Comparison of ENCODE assay signal across 1 cellular context in the genomic region with DNA sequence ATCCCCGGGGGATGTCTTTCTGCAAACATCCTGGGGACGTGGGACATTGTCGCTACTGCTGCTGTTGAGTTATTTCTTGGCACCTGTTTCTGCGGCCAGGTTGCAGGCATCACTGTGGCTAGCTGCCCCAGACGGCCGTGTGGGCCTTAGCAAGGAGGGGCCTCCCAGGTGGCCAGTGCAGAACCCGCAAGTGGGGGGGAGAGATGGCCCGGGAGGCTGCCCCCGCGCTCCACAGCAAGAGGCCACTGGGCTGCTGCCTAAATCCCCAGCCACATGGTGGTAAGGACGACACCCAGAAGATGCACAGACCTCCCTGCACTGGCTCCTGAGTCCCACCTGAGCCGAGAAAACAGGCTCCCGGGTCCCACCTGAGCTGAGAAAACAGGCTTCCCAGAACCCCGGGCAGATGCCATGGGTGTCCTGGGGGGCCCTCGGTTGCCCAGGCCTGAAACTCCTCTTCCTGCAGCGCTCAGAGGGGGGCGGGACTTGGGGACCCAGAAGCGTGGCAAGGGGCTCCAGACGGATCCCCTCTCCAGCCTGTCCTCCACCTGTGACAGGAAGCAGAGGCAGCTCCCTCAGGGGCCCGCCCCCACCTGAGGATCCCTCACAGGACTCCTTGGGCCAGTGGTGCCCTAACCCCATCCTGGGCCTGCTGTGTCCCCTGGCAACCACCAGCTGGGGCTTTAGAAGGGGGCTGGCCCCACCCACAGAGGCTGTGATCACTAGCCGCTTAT.
TF ChIP-seq lines count a peak whose summit lies in the region.

No MANE protein-coding gene starts in this region.

TF ChIP-seq in neural cell, 6 proteins besides CTCF, POLR2A, EP300 and RAD21:
- TF ChIP-seq TAF1 (IDR thresholded peaks at IDR 0.05; ENCODE audit: low read depth), result no peak
- TF ChIP-seq EZH2 (IDR thresholded peaks at IDR 0.05; ENCODE audit: borderline replicate concordance, insufficient read depth, low read length, poor library complexity, severe bottlenecking), result no peak
- TF ChIP-seq, protein P1, sequence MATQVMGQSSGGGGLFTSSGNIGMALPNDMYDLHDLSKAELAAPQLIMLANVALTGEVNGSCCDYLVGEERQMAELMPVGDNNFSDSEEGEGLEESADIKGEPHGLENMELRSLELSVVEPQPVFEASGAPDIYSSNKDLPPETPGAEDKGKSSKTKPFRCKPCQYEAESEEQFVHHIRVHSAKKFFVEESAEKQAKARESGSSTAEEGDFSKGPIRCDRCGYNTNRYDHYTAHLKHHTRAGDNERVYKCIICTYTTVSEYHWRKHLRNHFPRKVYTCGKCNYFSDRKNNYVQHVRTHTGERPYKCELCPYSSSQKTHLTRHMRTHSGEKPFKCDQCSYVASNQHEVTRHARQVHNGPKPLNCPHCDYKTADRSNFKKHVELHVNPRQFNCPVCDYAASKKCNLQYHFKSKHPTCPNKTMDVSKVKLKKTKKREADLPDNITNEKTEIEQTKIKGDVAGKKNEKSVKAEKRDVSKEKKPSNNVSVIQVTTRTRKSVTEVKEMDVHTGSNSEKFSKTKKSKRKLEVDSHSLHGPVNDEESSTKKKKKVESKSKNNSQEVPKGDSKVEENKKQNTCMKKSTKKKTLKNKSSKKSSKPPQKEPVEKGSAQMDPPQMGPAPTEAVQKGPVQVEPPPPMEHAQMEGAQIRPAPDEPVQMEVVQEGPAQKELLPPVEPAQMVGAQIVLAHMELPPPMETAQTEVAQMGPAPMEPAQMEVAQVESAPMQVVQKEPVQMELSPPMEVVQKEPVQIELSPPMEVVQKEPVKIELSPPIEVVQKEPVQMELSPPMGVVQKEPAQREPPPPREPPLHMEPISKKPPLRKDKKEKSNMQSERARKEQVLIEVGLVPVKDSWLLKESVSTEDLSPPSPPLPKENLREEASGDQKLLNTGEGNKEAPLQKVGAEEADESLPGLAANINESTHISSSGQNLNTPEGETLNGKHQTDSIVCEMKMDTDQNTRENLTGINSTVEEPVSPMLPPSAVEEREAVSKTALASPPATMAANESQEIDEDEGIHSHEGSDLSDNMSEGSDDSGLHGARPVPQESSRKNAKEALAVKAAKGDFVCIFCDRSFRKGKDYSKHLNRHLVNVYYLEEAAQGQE (IDR thresholded peaks at IDR 0.05; ENCODE audit: borderline replicate concordance), result no peak
- TF ChIP-seq SMC3 (conservative IDR thresholded peaks at IDR 0.05; ENCODE audit: poor library complexity), result no peak
- TF ChIP-seq MXI1 (conservative IDR thresholded peaks at IDR 0.05; ENCODE audit: poor library complexity, severe bottlenecking), result no peak
- no peak for TF ChIP-seq POLR2AphosphoS5 (IDR thresholded peaks at IDR 0.05)
